ENCODE assay signal across 15 cellular contexts in the genomic region with DNA sequence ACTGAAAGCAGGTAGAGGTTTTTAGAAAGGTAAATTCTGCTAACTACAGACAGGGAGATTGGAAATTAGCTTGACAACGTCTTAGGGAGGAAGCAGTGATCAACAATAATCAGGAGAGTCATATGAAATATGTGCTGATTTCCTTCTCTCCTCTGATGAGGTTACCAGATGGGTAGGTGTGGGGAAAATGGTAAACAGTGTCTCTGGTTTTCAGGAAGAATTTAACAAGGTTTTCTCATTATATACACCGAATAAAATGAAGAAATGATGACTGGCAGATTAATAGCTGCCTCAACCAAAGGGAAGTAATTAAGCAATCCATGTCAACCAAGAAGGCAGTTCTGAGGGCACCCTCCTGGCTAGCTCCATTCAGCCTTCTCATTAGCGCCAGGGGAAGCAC. TPM values are rescaled to one million over a fixed set of nuclear protein-coding genes. Genes with fewer than 3 reads are reported as not detected.
DNase-seq lines count a peak whose midpoint lies in the region; ATAC-seq and TF ChIP-seq lines count a peak whose summit lies in the region.
"Had no signal": no experiment of that assay in that cellular context is flagged by ENCODE, and none has a peak within 500 bp of the region (broad histone marks: within the 10 kb centered on the region; RNA-seq: fewer than 3 reads in every experiment).

No MANE protein-coding gene starts in this region.

- H3K4me1 Mint-ChIP-seq in CD14-positive monocyte = peaks cover 31% of the 10 kb centered on the region
- H3K4me1 Mint-ChIP-seq in T-helper 17 cell = peaks cover 2% of the 10 kb centered on the region
- H3K4me1 Mint-ChIP-seq: activated CD4-positive, alpha-beta memory T cell treated with anti-CD3 and anti-CD28 coated beads, Interleukin-2, amount 10 ng/mL, durations not matched to agents 7 days and 5 days had no signal

- H3K4me1 ChIP-seq in skeletal muscle tissue (ENCODE audit: control insufficient read depth in 3 of 3, insufficient read depth in 3 of 3, low read length in 3 of 3) = peaks cover 4 to 17% (median 8%) of the 10 kb centered on the region in 3 donors

- H3K9me3 Mint-ChIP-seq in CD14-positive monocyte = peaks cover 0 to 2% (median 0%) of the 10 kb centered on the region in 7 donors
- H3K9me3 Mint-ChIP-seq: activated CD4-positive, alpha-beta memory T cell treated with anti-CD3 and anti-CD28 coated beads, Interleukin-2, amount 10 ng/mL, durations not matched to agents 7 days and 5 days had no signal

- H3K36me3 Mint-ChIP-seq in CD14-positive monocyte = no peaks in the 10 kb centered on the region
- H3K36me3 Mint-ChIP-seq in T-helper 17 cell (ENCODE audit: low read depth) = peaks cover 5% of the 10 kb centered on the region

- H3K27me3 Mint-ChIP-seq in CD14-positive monocyte (ENCODE audit: low read depth in 3 of 3) = peaks cover 3 to 10% (median 3%) of the 10 kb centered on the region in 3 donors
- no peaks in the 10 kb centered on the region for H3K27me3 Mint-ChIP-seq in T-helper 17 cell
- H3K27me3 Mint-ChIP-seq: activated CD4-positive, alpha-beta memory T cell treated with anti-CD3 and anti-CD28 coated beads, Interleukin-2, amount 10 ng/mL, durations not matched to agents 7 days and 5 days had no signal

- DNase-seq in CD14-positive monocyte (ENCODE audit: low spot score) (no peak), T-helper 17 cell (no peak), left ventricle myocardium superior (no peak), AG20443 (ENCODE audit: low spot score) (no peak), NCI-H526 (lab: John Stamatoyannopoulos, UW) (no peak), occipital lobe (lab: John Stamatoyannopoulos, UW) (no peak)
- no peak for DNase-seq in activated naive CD4-positive, alpha-beta T cell (lab: John Stamatoyannopoulos, UW)
- DNase-seq: activated CD4-positive, alpha-beta memory T cell treated with anti-CD3 and anti-CD28 coated beads, Interleukin-2, amount 10 ng/mL, durations not matched to agents 7 days and 5 days; activated effector memory CD4-positive, alpha-beta T cell treated with anti-CD3 and anti-CD28 coated beads, Interleukin-2, amount 50 U/mL, for 16 hours; DMS153; GOT3 had no signal

- no peak for ATAC-seq in T-helper 17 cell
- ATAC-seq in left ventricle myocardium superior = peak; percentile 15

- intact Hi-C loops in CD14-positive monocyte (cut with micrococcal nuclease) (no loop called here), left ventricle myocardium superior (cut with micrococcal nuclease) (no loop called here)

- H3K27ac Mint-ChIP-seq in CD14-positive monocyte (peak overlapping the region in 5 of 7 donors; percentile 5 to 92 (median 76)), T-helper 17 cell (peak overlapping the region; percentile 1)
- H3K27ac Mint-ChIP-seq: activated CD4-positive, alpha-beta memory T cell treated with anti-CD3 and anti-CD28 coated beads, Interleukin-2, amount 10 ng/mL, durations not matched to agents 7 days and 5 days had no signal

- H3K9me3 ChIP-seq in T-helper 17 cell (ENCODE audit: control insufficient read depth, low read length, poor library complexity, severe bottlenecking) (no peaks in the 10 kb centered on the region), skeletal muscle tissue (ENCODE audit: control insufficient read depth in 3 of 3, low read length in 3 of 3) (no peaks in the 10 kb centered on the region)
- H3K9me3 ChIP-seq: MG63 had no signal

- peak overlapping the region; percentile 67 for H3K27ac ChIP-seq in skeletal muscle tissue (ENCODE audit: low read depth, low read length)
- H3K27ac ChIP-seq: cardiac muscle cell, RWPE1 had no signal

- H3K4me3 Mint-ChIP-seq in CD14-positive monocyte = peak overlapping the region in 1 of 2 donors; percentile 73
- no peak overlapping the region for H3K4me3 Mint-ChIP-seq in T-helper 17 cell
- H3K4me3 Mint-ChIP-seq: activated CD4-positive, alpha-beta memory T cell treated with anti-CD3 and anti-CD28 coated beads, Interleukin-2, amount 10 ng/mL, durations not matched to agents 7 days and 5 days had no signal

- peaks cover 0 to 6% (median 5%) of the 10 kb centered on the region in 3 donors for H3K36me3 ChIP-seq in skeletal muscle tissue (ENCODE audit: control insufficient read depth in 3 of 3, insufficient read depth in 3 of 3, low read length in 3 of 3)
- H3K36me3 ChIP-seq: cardiac muscle cell, MG63 had no signal

- no peaks in the 10 kb centered on the region for H3K27me3 ChIP-seq in skeletal muscle tissue (ENCODE audit: control insufficient read depth in 3 of 3, insufficient read depth in 3 of 3, low read length in 3 of 3)
- H3K27me3 ChIP-seq: cardiac muscle cell, MG63 had no signal

- H3K4me3 ChIP-seq in skeletal muscle tissue (ENCODE audit: low read length in 3 of 3) = no peak overlapping the region
- H3K4me3 ChIP-seq: cardiac muscle cell, MG63 had no signal

- H3K9ac ChIP-seq in skeletal muscle tissue (ENCODE audit: low read depth in 1 of 3, low read length in 3 of 3) = no peak overlapping the region

- no peak for TF ChIP-seq CTCF in CD14-positive monocyte (IDR thresholded peaks at IDR 0.05)

RNA-seq across cellular contexts. Expression of a gene that starts 12.7 kb away (rescaled TPM):
- under 1 TPM; 0.11 to 0.33 TPM for polyA plus RNA-seq in CD14-positive monocyte
- total RNA-seq in T-helper 17 cell = under 1 TPM; 0.44 to 0.82 TPM
- total RNA-seq in left ventricle myocardium superior = 0.67 TPM
- total RNA-seq in skeletal muscle tissue = 1.0 TPM
- total RNA-seq in occipital lobe = 1.2 TPM

RNA-seq across cellular contexts. Expression of a gene that starts 27.9 kb away (rescaled TPM):
- 1 to 10 TPM; 1.4 to 3.1 TPM for polyA plus RNA-seq in CD14-positive monocyte
- total RNA-seq in T-helper 17 cell (1 to 10 TPM; 3.3 to 5.9 TPM), left ventricle myocardium superior (63.4 TPM), skeletal muscle tissue (10.4 TPM), occipital lobe (18.4 TPM)
